Comparison of ENCODE assay signal across 1 cellular context in genomic region chr7:92613214-92613613, GRCh38.
TF ChIP-seq lines count a peak whose summit lies in the region.

No MANE protein-coding gene starts in this region.

TF ChIP-seq in SK-N-SH treated with all-trans-retinoic acid at 6 μM for 48 hours, 23 proteins besides CTCF, POLR2A, EP300 and RAD21 (continued from another document):
- TF ChIP-seq ZNF565 (CRISPR knock-in tag; conservative IDR thresholded peaks at IDR 0.05; ENCODE audit: low read depth) (no peak), ARNTL (CRISPR knock-in tag; IDR thresholded peaks at IDR 0.05; ENCODE audit: borderline replicate concordance, low read depth) (no peak), ZNF70 (CRISPR knock-in tag; IDR thresholded peaks at IDR 0.05) (no peak)
